1 cellular context compared by ENCODE assay signal in the genomic region with DNA sequence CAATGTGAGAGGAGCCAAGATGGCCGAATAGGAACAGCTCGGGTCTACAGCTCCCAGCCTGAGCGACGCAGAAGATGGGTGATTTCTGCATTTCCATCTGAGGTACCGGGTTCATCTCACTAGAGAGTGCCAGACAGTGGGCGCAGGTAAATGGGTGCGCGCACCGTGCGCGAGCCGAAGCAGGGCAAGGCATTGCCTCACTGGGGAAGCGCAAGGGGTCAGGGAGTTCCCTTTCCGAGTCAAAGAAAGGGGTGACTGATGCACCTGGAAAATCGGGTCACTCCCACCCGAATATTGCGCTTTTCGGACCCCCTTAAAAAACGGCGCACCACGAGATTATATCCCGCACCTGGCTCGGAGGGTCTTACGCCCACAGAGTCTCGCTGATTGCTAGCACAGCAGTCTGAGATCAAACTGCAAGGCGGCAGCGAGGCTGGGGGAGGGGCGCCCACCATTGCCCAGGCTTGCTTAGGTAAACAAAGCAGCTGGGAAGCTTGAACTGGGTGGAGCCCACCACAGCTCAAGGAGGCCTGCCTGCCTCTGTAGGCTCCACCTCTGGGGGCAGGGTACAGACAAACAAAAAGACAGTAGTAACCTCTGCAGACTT.
A peak's percentile ranks its signal among the peaks of the same experiment; 100 is the strongest.
TF ChIP-seq lines count a peak whose summit lies in the region.
"Not testable (repeated sequence)": the region's sequence is repeated elsewhere in the genome, so short reads cannot be mapped to it uniquely, and the experiment has no call there.

No MANE protein-coding gene starts in this region.

TF ChIP-seq in HepG2, 621 proteins besides CTCF, POLR2A, EP300 and RAD21:
- TF ChIP-seq, protein P1, sequence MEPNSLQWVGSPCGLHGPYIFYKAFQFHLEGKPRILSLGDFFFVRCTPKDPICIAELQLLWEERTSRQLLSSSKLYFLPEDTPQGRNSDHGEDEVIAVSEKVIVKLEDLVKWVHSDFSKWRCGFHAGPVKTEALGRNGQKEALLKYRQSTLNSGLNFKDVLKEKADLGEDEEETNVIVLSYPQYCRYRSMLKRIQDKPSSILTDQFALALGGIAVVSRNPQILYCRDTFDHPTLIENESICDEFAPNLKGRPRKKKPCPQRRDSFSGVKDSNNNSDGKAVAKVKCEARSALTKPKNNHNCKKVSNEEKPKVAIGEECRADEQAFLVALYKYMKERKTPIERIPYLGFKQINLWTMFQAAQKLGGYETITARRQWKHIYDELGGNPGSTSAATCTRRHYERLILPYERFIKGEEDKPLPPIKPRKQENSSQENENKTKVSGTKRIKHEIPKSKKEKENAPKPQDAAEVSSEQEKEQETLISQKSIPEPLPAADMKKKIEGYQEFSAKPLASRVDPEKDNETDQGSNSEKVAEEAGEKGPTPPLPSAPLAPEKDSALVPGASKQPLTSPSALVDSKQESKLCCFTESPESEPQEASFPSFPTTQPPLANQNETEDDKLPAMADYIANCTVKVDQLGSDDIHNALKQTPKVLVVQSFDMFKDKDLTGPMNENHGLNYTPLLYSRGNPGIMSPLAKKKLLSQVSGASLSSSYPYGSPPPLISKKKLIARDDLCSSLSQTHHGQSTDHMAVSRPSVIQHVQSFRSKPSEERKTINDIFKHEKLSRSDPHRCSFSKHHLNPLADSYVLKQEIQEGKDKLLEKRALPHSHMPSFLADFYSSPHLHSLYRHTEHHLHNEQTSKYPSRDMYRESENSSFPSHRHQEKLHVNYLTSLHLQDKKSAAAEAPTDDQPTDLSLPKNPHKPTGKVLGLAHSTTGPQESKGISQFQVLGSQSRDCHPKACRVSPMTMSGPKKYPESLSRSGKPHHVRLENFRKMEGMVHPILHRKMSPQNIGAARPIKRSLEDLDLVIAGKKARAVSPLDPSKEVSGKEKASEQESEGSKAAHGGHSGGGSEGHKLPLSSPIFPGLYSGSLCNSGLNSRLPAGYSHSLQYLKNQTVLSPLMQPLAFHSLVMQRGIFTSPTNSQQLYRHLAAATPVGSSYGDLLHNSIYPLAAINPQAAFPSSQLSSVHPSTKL (CRISPR knock-in tag; IDR thresholded peaks at IDR 0.05): peak; percentile 31; the same call in 1 of the 2 replicates
- peak; percentile 18; the same call in 1 of the 2 replicates for TF ChIP-seq ZNF687 (CRISPR knock-in tag; IDR thresholded peaks at IDR 0.05)
- not testable (repeated sequence) for TF ChIP-seq FOXA1 (IDR thresholded peaks at IDR 0.05)
- peak; percentile 55; the same call in 1 of the 2 replicates for TF ChIP-seq FOXA1 (CRISPR knock-in tag; IDR thresholded peaks at IDR 0.05)
- TF ChIP-seq FOXA3 (CRISPR knock-in tag; IDR thresholded peaks at IDR 0.05): peak; percentile 48; the same call in 1 of the 2 replicates
- peak; percentile 63 for TF ChIP-seq ZMYM4 (CRISPR knock-in tag; IDR thresholded peaks at IDR 0.05)
- peak; percentile 57; the same call in 1 of the 2 replicates for TF ChIP-seq ZBTB7B (CRISPR knock-in tag; IDR thresholded peaks at IDR 0.05)
- TF ChIP-seq ZNF281 (CRISPR knock-in tag; IDR thresholded peaks at IDR 0.05; ENCODE audit: borderline replicate concordance): peak; percentile 78
- peak; percentile 28; the same call in 1 of the 2 replicates for TF ChIP-seq POGZ (CRISPR knock-in tag; IDR thresholded peaks at IDR 0.05)
- TF ChIP-seq HOXA3 (CRISPR knock-in tag; IDR thresholded peaks at IDR 0.05): peak; percentile 40; the same call in 1 of the 2 replicates
